Comparison of ENCODE assay signal across 18 cellular contexts in the genomic region with DNA sequence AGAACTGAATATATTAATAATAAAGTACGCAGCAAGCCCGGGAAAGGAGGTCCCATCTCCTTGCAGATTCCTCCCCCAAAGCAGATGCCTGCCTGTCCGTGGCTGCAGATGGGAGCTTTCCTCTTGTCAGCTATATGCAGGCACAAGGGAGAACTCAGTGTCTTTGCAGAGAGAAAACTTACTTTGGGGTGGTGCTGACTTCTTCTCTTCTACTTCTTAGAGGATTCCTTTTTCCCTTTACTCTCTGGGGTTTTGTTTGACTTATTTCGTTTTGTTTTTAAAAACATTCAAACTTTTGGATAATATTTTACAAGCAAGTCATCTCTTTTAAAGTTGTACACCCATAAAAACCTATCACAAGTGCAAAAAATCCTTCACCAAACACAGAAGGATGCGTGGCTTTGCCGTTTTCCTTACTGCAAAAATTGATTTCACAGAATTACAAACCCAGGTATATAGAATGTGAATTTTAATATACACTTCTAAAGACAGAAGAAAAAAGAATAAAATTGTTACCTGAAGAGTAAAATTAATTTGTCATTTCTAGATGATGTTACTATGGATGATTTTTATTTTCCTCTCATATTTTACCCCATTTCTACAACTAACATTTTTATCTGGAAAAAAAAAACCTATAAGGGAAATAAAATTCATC.
DNase-seq lines count a peak whose midpoint lies in the region; ATAC-seq and TF ChIP-seq lines count a peak whose summit lies in the region.
"Had no signal": no experiment of that assay in that cellular context is flagged by ENCODE, and none has a peak within 500 bp of the region (broad histone marks: within the 10 kb centered on the region; RNA-seq: fewer than 3 reads in every experiment).

No MANE protein-coding gene starts in this region.

- DNase-seq in NCI-H82 (lab: John Stamatoyannopoulos, UW) (peak; percentile 49), NCI-H82 treated with DMSO at 0.1 percent for 48 hours (lab: John Stamatoyannopoulos, UW; ENCODE audit: unreplicated experiment) (no peak), Panc1 (ENCODE audit: low read depth, low spot score) (no peak), esophagus muscularis mucosa (ENCODE audit: extremely low spot score) (peak; percentile 3), breast epithelium (ENCODE audit: low spot score in 2 of 2) (no peak)
- no peak for DNase-seq in activated CD4-positive, alpha-beta T cell treated with anti-CD3 and anti-CD28 coated beads, Interleukin-2, amount 50 U/mL, for 4 hours
- DNase-seq: CD4-positive, CD25-positive, alpha-beta regulatory T cell; DMS53; NCI-H1092; NCI-H1694 treated with DMSO at 0.1 percent for 48 hours; NCI-H2227 treated with DMSO at 0.1 percent for 48 hours; NCI-H510A; Right ventricle myocardium superior; T-helper 1 cell had no signal

- TF ChIP-seq POLR2A in esophagus muscularis mucosa (IDR thresholded peaks at IDR 0.05; ENCODE audit: low read depth): no peak
- TF ChIP-seq POLR2A in breast epithelium (IDR thresholded peaks at IDR 0.05): no peak

- WGBS in esophagus muscularis mucosa: 55% methylated on average over 6 of the region's 6 CpGs

- H3K4me1 ChIP-seq in Panc1 (ENCODE audit: control insufficient read depth, insufficient read depth, low read length) (0 out of 2 replicates have a peak, but pooled peaks cover 6% of the 10 kb centered on the region), esophagus muscularis mucosa (peaks cover 7 to 12% (median 8%) of the 10 kb centered on the region in 4 donors), breast epithelium (no peaks in the 10 kb centered on the region)

- H3K9me3 ChIP-seq in Panc1 (ENCODE audit: control insufficient read depth, insufficient read depth, low read depth, low read length) (peaks cover 3% of the 10 kb centered on the region; the same call in 1 of the 2 replicates), esophagus muscularis mucosa (no peaks in the 10 kb centered on the region), breast epithelium (no peaks in the 10 kb centered on the region)

- in situ Hi-C loops in Panc1 (cut with HindIII; ENCODE audit: low pct_unique_long_range_greater_than_20kb, low sequenced_read_pairs): no loop called here

- ATAC-seq in Panc1 (0 out of 2 replicates have a peak, but pooled peaks have one; percentile 51), GM21381 (IDR thresholded peaks at IDR 0.05; ENCODE audit: unreplicated experiment) (no peak), HG02763 (IDR thresholded peaks at IDR 0.05; ENCODE audit: unreplicated experiment) (no peak)

- H3K36me3 ChIP-seq in Panc1 (ENCODE audit: control insufficient read depth, insufficient read depth, low read length) (no peaks in the 10 kb centered on the region), esophagus muscularis mucosa (no peaks in the 10 kb centered on the region), breast epithelium (no peaks in the 10 kb centered on the region)

- no peak for TF ChIP-seq EP300 in esophagus muscularis mucosa (IDR thresholded peaks at IDR 0.05)

- H3K4me3 ChIP-seq in Panc1 (ENCODE audit: low read depth in 2 of 2, low read length in 2 of 2): no peak overlapping the region
- no peak overlapping the region for H3K4me3 ChIP-seq in esophagus muscularis mucosa
- H3K4me3 ChIP-seq in breast epithelium: no peak overlapping the region

- H3K27me3 ChIP-seq in Panc1 (ENCODE audit: control insufficient read depth, insufficient read depth, low read length): peaks cover 7% of the 10 kb centered on the region
- H3K27me3 ChIP-seq in esophagus muscularis mucosa: peaks cover 0 to 75% (median 12%) of the 10 kb centered on the region in 4 donors
- H3K27me3 ChIP-seq in breast epithelium: peaks cover 3 to 53% of the 10 kb centered on the region in 2 donors

- POLR2A ChIA-PET in Panc1 (lab: Charles Lee): interaction anchor here (0.5 kb wide), 1 partner anchor 38 kb away, joined by 3 read pairs; no protein-coding TSS in a partner anchor

- no TSS peak for BruUV-seq in Panc1 (replicated peaks; lab: Mats Ljungman, UMichigan)

- intact Hi-C loops in Panc1 (cut with micrococcal nuclease; ENCODE audit: unreplicated experiment) (loop anchor here (5.0 kb wide), 1 partner anchor 59 kb away; no protein-coding TSS in a partner anchor), esophagus muscularis mucosa (cut with DNase I) (no loop called here), breast epithelium (cut with DNase I; ENCODE audit: low total_unique reads) (no loop called here)

- CTCF ChIA-PET in Panc1 (lab: Charles Lee): no interaction called here

- no peak for TF ChIP-seq CTCF in Panc1 (IDR thresholded peaks at IDR 0.05)
- no peak for TF ChIP-seq CTCF in esophagus muscularis mucosa (IDR thresholded peaks at IDR 0.05)
- no peak for TF ChIP-seq CTCF in breast epithelium (IDR thresholded peaks at IDR 0.05)

- H3K27ac ChIP-seq in Panc1 (ENCODE audit: low read length) (no peak overlapping the region), esophagus muscularis mucosa (replicated peaks in 1 of 4) (no peak overlapping the region), breast epithelium (no peak overlapping the region)
- H3K27ac ChIP-seq: 22Rv1, KMS-11 had no signal

Comparison
In these comparisons a context has a peak if more than half of its experiments do, and no peak if none do; other contexts are left out.
1. DNase-seq: peak in NCI-H82 (single experiment) and esophagus muscularis mucosa (single experiment); none in NCI-H82 treated with DMSO at 0.1 percent for 48 hours (single experiment), Panc1 (single experiment), breast epithelium (0 of 2) and activated CD4-positive, alpha-beta T cell treated with anti-CD3 and anti-CD28 coated beads, Interleukin-2, amount 50 U/mL, for 4 hours (0 of 2).